In genomic region chr2:70716951-70717350, GRCh38 we compare ENCODE assay signal across 25 cellular contexts. TPM values are rescaled to one million over a fixed set of nuclear protein-coding genes. Genes with fewer than 3 reads are reported as not detected.
"Had no signal": no experiment of that assay in that cellular context is flagged by ENCODE, and none has a peak within 500 bp of the region (broad histone marks: within the 10 kb centered on the region; RNA-seq: fewer than 3 reads in every experiment).

No MANE protein-coding gene starts in this region.

- DNase-seq: activated CD4-positive, alpha-beta T cell treated with anti-CD3 and anti-CD28 coated beads for 4 hours; activated CD4-positive, alpha-beta T cell treated with anti-CD3 and anti-CD28 coated beads, Interleukin-2, amount 50 U/mL, for 48 hours; activated naive CD4-positive, alpha-beta T cell; colonic mucosa; effector memory CD8-positive, alpha-beta T cell; foreskin fibroblast; lower lobe of right lung; mesenchymal stem cell; ovary; retina; stimulated activated CD4-positive, alpha-beta T cell treated with anti-CD3 and anti-CD28 coated beads, Interleukin-1b, Interleukin-23, amount 100 ng/mL, for 48 hours; stimulated activated CD4-positive, alpha-beta T cell treated with anti-CD3 and anti-CD28 coated beads, Interleukin-4, amount 100 ng/mL, for 4 hours; stimulated activated CD8-positive, alpha-beta memory T cell treated with anti-CD3 and anti-CD28 coated beads, Interleukin-4, amount 100 ng/mL, for 48 hours; stimulated activated naive CD4-positive, alpha-beta T cell; T-helper 2 cell had no signal

- H3K4me1 ChIP-seq: colonic mucosa, heart left ventricle, lower lobe of right lung, prostate gland, suprapubic skin, tibial nerve had no signal

- H3K4me3 ChIP-seq: colonic mucosa, dorsolateral prefrontal cortex, heart left ventricle, lower lobe of right lung, ovary, prostate gland, smooth muscle cell, suprapubic skin, tibial nerve had no signal

- H3K27me3 Mint-ChIP-seq: activated naive CD8-positive, alpha-beta T cell had no signal

- H3K4me2 ChIP-seq: smooth muscle cell had no signal

- H3K9me3 Mint-ChIP-seq: effector memory CD8-positive, alpha-beta T cell; natural killer cell treated with Interleukin-12 subunit alpha and Interleukin-12 subunit beta and Interleukin-15 and Interleukin-18, amount 100 ng/mL, for 72 hours had no signal

- H3K27ac ChIP-seq: colonic mucosa, heart left ventricle, lower lobe of right lung, ovary, prostate gland, suprapubic skin, tibial nerve had no signal

- H3K9me3 ChIP-seq: colonic mucosa, heart left ventricle, lower lobe of right lung, ovary, prostate gland, suprapubic skin, tibial nerve had no signal

- ATAC-seq: effector memory CD8-positive, alpha-beta T cell; esophagus mucosa; lower lobe of right lung had no signal

- H3K36me3 ChIP-seq: colonic mucosa, heart left ventricle, lower lobe of right lung, ovary, prostate gland, suprapubic skin, tibial nerve had no signal

- H3K27me3 ChIP-seq: colonic mucosa, dorsolateral prefrontal cortex, heart left ventricle, ovary, suprapubic skin, tibial nerve had no signal

- H3K36me3 Mint-ChIP-seq: natural killer cell treated with Interleukin-12 subunit alpha and Interleukin-12 subunit beta and Interleukin-15 and Interleukin-18, amount 100 ng/mL, for 72 hours had no signal

- H3K27ac Mint-ChIP-seq: activated naive CD8-positive, alpha-beta T cell; effector memory CD8-positive, alpha-beta T cell had no signal

- H3K4me3 Mint-ChIP-seq: activated naive CD8-positive, alpha-beta T cell; effector memory CD8-positive, alpha-beta T cell; natural killer cell treated with Interleukin-12 subunit alpha and Interleukin-12 subunit beta and Interleukin-15 and Interleukin-18, amount 100 ng/mL, for 72 hours had no signal

RNA-seq across cellular contexts. Expression of gene ADD2, which starts 51.0 kb away (rescaled TPM):
- total RNA-seq: endothelial cell of umbilical vein had no signal
